ENCODE assay signal across 3 cellular contexts in genomic region chr20:31633339-31633914, GRCh38.
TF ChIP-seq lines count a peak whose summit lies in the region.

No MANE protein-coding gene starts in this region.

TF ChIP-seq in SK-N-SH, 30 proteins besides CTCF, POLR2A, EP300 and RAD21:
- no peak for TF ChIP-seq REST (IDR thresholded peaks at IDR 0.05; ENCODE audit: low read depth, low read length)
- no peak for TF ChIP-seq GATA2 (CRISPR knock-in tag; IDR thresholded peaks at IDR 0.05)
- TF ChIP-seq SMC3 (IDR thresholded peaks at IDR 0.05; ENCODE audit: low read depth, low read length): no peak
- TF ChIP-seq EZH2phosphoT487 (IDR thresholded peaks at IDR 0.05; ENCODE audit: borderline replicate concordance, low read depth): no peak
- no peak for TF ChIP-seq FOXJ3 (CRISPR knock-in tag; IDR thresholded peaks at IDR 0.05)
- TF ChIP-seq MXI1 (IDR thresholded peaks at IDR 0.05; ENCODE audit: low read depth, low read length): no peak
- TF ChIP-seq SIN3A (IDR thresholded peaks at IDR 0.05; ENCODE audit: borderline replicate concordance, low read depth, low read length): no peak
- TF ChIP-seq NRF1 (IDR thresholded peaks at IDR 0.05; ENCODE audit: low read depth, low read length): no peak
- no peak for TF ChIP-seq MAX (IDR thresholded peaks at IDR 0.05; ENCODE audit: low read depth)
- no peak for TF ChIP-seq RFX5 (IDR thresholded peaks at IDR 0.05; ENCODE audit: low read length)

TF ChIP-seq in SK-N-SH treated with all-trans-retinoic acid at 6 μM for 48 hours, 23 proteins besides CTCF, POLR2A, EP300 and RAD21:
- TF ChIP-seq TCF4 (CRISPR knock-in tag; IDR thresholded peaks at IDR 0.05; ENCODE audit: borderline replicate concordance) (no peak), CREB5 (CRISPR knock-in tag; IDR thresholded peaks at IDR 0.05; ENCODE audit: low read depth) (no peak), ZFP30 (CRISPR knock-in tag; IDR thresholded peaks at IDR 0.05) (no peak), RARB (CRISPR knock-in tag; IDR thresholded peaks at IDR 0.05) (no peak), CSDC2 (CRISPR knock-in tag; IDR thresholded peaks at IDR 0.05) (no peak), ZFP3 (CRISPR knock-in tag; IDR thresholded peaks at IDR 0.05) (no peak), SNAI2 (CRISPR knock-in tag; IDR thresholded peaks at IDR 0.05) (no peak), ZC3H10 (CRISPR knock-in tag; IDR thresholded peaks at IDR 0.05) (no peak), ARNTL (CRISPR knock-in tag; IDR thresholded peaks at IDR 0.05; ENCODE audit: borderline replicate concordance, low read depth) (no peak), ZNF8 (CRISPR knock-in tag; IDR thresholded peaks at IDR 0.05) (no peak), PPARA (CRISPR knock-in tag; IDR thresholded peaks at IDR 0.05; ENCODE audit: borderline replicate concordance) (no peak), ZNF565 (CRISPR knock-in tag; conservative IDR thresholded peaks at IDR 0.05; ENCODE audit: low read depth) (no peak), PATZ1 (CRISPR knock-in tag; IDR thresholded peaks at IDR 0.05; ENCODE audit: borderline replicate concordance) (no peak), CSRNP3 (CRISPR knock-in tag; IDR thresholded peaks at IDR 0.05) (no peak), ISL1 (CRISPR knock-in tag; IDR thresholded peaks at IDR 0.05) (no peak)

TF ChIP-seq in H1, 55 proteins besides CTCF, POLR2A, EP300 and RAD21:
- TF ChIP-seq PHF8 (conservative IDR thresholded peaks at IDR 0.05; ENCODE audit: low read depth, low read length) (no peak), TAF1 (IDR thresholded peaks at IDR 0.05; ENCODE audit: low read depth, low read length) (0 out of 2 replicates have a peak, but pooled peaks have one; percentile 4), CEBPB (IDR thresholded peaks at IDR 0.05; ENCODE audit: low read depth, low read length) (no peak), CHD1 (IDR thresholded peaks at IDR 0.05; ENCODE audit: low read depth, low read length) (no peak), RXRA (IDR thresholded peaks at IDR 0.05; ENCODE audit: insufficient read depth, low read depth, low read length) (no peak)
TF ChIP-seq in H1: peak in this region for 1.
